In genomic region chr16:47732806-47733150, GRCh38 we compare ENCODE assay signal across 10 cellular contexts.
DNase-seq lines count a peak whose midpoint lies in the region; ATAC-seq and TF ChIP-seq lines count a peak whose summit lies in the region.
"Had no signal": no experiment of that assay in that cellular context is flagged by ENCODE, and none has a peak within 500 bp of the region (broad histone marks: within the 10 kb centered on the region; RNA-seq: fewer than 3 reads in every experiment).

No MANE protein-coding gene starts in this region.

- POLR2A ChIA-PET in GM10248 (lab: Yijun Ruan, JAX): no interaction called here

- peaks cover 7% of the 10 kb centered on the region for H3K27me3 Mint-ChIP-seq in activated T-helper 17 cell treated with anti-CD3 and anti-CD28 coated beads, Interleukin-2, amount 50 U/mL, for 72 hours

- TF ChIP-seq CTCF in lower leg skin (IDR thresholded peaks at IDR 0.05) (no peak), GM10248 (IDR thresholded peaks at IDR 0.05; ENCODE audit: control extremely low read depth, extremely low read depth, low read depth, missing control alignments) (no peak)

- CTCF ChIA-PET in GM10248 (lab: Yijun Ruan, JAX): interaction anchor here (1.4 kb wide), 1 partner anchor 13 kb away, joined by 3 read pairs; no protein-coding TSS in a partner anchor

- 39 to 40% methylated on average over 5 of the region's 5 CpGs for WGBS in lower leg skin, 2 donors

- H3K36me3 Mint-ChIP-seq in activated T-helper 17 cell treated with anti-CD3 and anti-CD28 coated beads, Interleukin-2, amount 50 U/mL, for 72 hours (ENCODE audit: low read depth): no peaks in the 10 kb centered on the region

- DNase-seq in AG08396 (ENCODE audit: low spot score) (peak; percentile 69), HCEC 1CT (peak; percentile 94), hepatic stellate cell (ENCODE audit: low spot score) (peak; percentile 68), lower leg skin (ENCODE audit: low spot score in 2 of 2) (no peak), GM10248 (ENCODE audit: extremely low spot score) (no peak)
- DNase-seq: body of pancreas had no signal

- H3K4me3 Mint-ChIP-seq in activated T-helper 17 cell treated with anti-CD3 and anti-CD28 coated beads, Interleukin-2, amount 50 U/mL, for 72 hours: peak overlapping the region; percentile 47

- no peak overlapping the region for H3K4me3 ChIP-seq in lower leg skin (ENCODE audit: low read depth, poor library complexity, severe bottlenecking)
- H3K4me3 ChIP-seq: body of pancreas, right atrium auricular region had no signal

- peaks cover 6% of the 10 kb centered on the region for H3K4me1 Mint-ChIP-seq in activated T-helper 17 cell treated with anti-CD3 and anti-CD28 coated beads, Interleukin-2, amount 50 U/mL, for 72 hours

- no peak for TF ChIP-seq POLR2A in lower leg skin (IDR thresholded peaks at IDR 0.05)

- ATAC-seq in activated T-helper 17 cell treated with anti-CD3 and anti-CD28 coated beads, Interleukin-2, amount 50 U/mL, for 72 hours (replicated peaks): peak; percentile 83
- ATAC-seq in GM21381 (IDR thresholded peaks at IDR 0.05; ENCODE audit: unreplicated experiment) (no peak), GM18511 (IDR thresholded peaks at IDR 0.05; ENCODE audit: unreplicated experiment) (no peak)
- ATAC-seq: body of pancreas had no signal

- H3K27ac Mint-ChIP-seq in activated T-helper 17 cell treated with anti-CD3 and anti-CD28 coated beads, Interleukin-2, amount 50 U/mL, for 72 hours: peak overlapping the region; percentile 71

- intact Hi-C loops in lower leg skin (cut with DNase I; ENCODE audit: low total_unique reads): no loop called here

- H3K9me3 Mint-ChIP-seq in activated T-helper 17 cell treated with anti-CD3 and anti-CD28 coated beads, Interleukin-2, amount 50 U/mL, for 72 hours: peaks cover 3% of the 10 kb centered on the region

Comparison
In these comparisons a context has a peak if more than half of its experiments do, and no peak if none do; other contexts are left out.
1. DNase-seq: peak in AG08396 (single experiment), HCEC 1CT (single experiment) and hepatic stellate cell (single experiment); none in lower leg skin (0 of 2) and GM10248 (single experiment).